Comparison of ENCODE assay signal across 10 cellular contexts in genomic region chr10:92054807-92055206, GRCh38.
"Had no signal": no experiment of that assay in that cellular context is flagged by ENCODE, and none has a peak within 500 bp of the region (broad histone marks: within the 10 kb centered on the region; RNA-seq: fewer than 3 reads in every experiment).

No MANE protein-coding gene starts in this region.

- DNase-seq: GM23248, GOT3, H7, HCEC 1CT, HFFc6, IMR-90, Karpas-422, KBM-7 had no signal

- H3K9me3 Mint-ChIP-seq: HFFc6 had no signal

- H3K9ac ChIP-seq: GM23248, KMS-11 had no signal

- H2AFZ ChIP-seq: GM23248 had no signal

- H3K27ac ChIP-seq: GM23248, KMS-11 had no signal

- H3K27ac Mint-ChIP-seq: HFFc6 had no signal

- H3K4me2 ChIP-seq: KMS-11 had no signal

- H3K4me3 ChIP-seq: GM23248 had no signal

- H3K4me3 Mint-ChIP-seq: HFFc6 had no signal

- FAIRE-seq: HTR-8/SVneo had no signal
